Comparison of ENCODE assay signal across 27 cellular contexts in the genomic region with DNA sequence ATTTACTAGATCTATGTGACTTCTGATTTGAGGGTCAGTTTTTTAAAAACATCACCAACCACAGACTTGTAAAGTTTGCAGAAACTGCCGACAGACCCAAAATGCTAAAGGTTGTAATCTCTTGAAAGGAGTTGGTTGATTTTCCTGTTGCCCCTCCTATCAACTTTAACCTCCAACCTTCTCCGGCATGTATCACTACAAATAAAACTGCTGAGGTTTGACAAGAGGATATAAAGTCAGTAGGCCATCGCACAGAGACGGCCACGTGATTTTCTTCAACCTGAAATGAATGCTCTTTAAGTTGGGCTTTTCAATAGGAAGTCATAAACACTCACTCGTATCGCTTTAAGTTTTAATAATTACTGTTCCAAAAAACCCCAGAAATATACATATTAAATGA.
"Had no signal": no experiment of that assay in that cellular context is flagged by ENCODE, and none has a peak within 500 bp of the region (broad histone marks: within the 10 kb centered on the region; RNA-seq: fewer than 3 reads in every experiment).

No MANE protein-coding gene starts in this region.

- H3K27me3 Mint-ChIP-seq: memory B cell; naive B cell; natural killer cell treated with Interleukin-12 subunit alpha and Interleukin-12 subunit beta and Interleukin-15 and Interleukin-18, amount 100 ng/mL, for 72 hours had no signal

- H3K4me3 ChIP-seq: coronary artery, dorsolateral prefrontal cortex, gastroesophageal sphincter, heart left ventricle, hepatocyte, left ventricle myocardium inferior, lung, mucosa of descending colon, psoas muscle, stomach, thyroid gland, vagina had no signal

- H3K9me3 Mint-ChIP-seq: memory B cell; stimulated activated effector memory CD8-positive, alpha-beta T cell treated with anti-CD3 and anti-CD28 coated beads, Interleukin-12 subunit alpha, Interleukin-12 subunit beta, amount 100 ng/mL, for 72 hours had no signal

- H3K4me1 Mint-ChIP-seq: memory B cell; naive B cell; stimulated activated effector memory CD8-positive, alpha-beta T cell treated with anti-CD3 and anti-CD28 coated beads, Interleukin-12 subunit alpha, Interleukin-12 subunit beta, amount 100 ng/mL, for 72 hours had no signal

- H3K36me3 ChIP-seq: thyroid gland, vagina had no signal

- H3K27ac Mint-ChIP-seq: memory B cell; naive B cell; natural killer cell treated with Interleukin-12 subunit alpha and Interleukin-12 subunit beta and Interleukin-15 and Interleukin-18, amount 100 ng/mL, for 72 hours; stimulated activated effector memory CD8-positive, alpha-beta T cell treated with anti-CD3 and anti-CD28 coated beads, Interleukin-12 subunit alpha, Interleukin-12 subunit beta, amount 100 ng/mL, for 72 hours had no signal

- ATAC-seq: esophagus mucosa; foreskin keratinocyte; gastroesophageal sphincter; heart left ventricle; mucosa of descending colon; natural killer cell treated with Interleukin-12 subunit alpha and Interleukin-12 subunit beta and Interleukin-15 and Interleukin-18, amount 100 ng/mL, for 72 hours; psoas muscle; right cardiac atrium; stimulated activated effector memory CD8-positive, alpha-beta T cell treated with anti-CD3 and anti-CD28 coated beads, Interleukin-12 subunit alpha, Interleukin-12 subunit beta, amount 100 ng/mL, for 72 hours had no signal

- H3K27me3 ChIP-seq: dorsolateral prefrontal cortex, foreskin keratinocyte, gastroesophageal sphincter, heart left ventricle, hepatocyte, stomach, thyroid gland, vagina had no signal

- FAIRE-seq: kidney, small intestine had no signal

- H3K4me2 ChIP-seq: hepatocyte had no signal

- DNase-seq: dorsolateral prefrontal cortex; effector CD4-positive, alpha-beta T cell; foreskin keratinocyte; heart left ventricle; kidney; left ventricle myocardium inferior; mucosa of descending colon; naive B cell; psoas muscle; right cardiac atrium; small intestine; stimulated activated CD4-positive, alpha-beta T cell treated with anti-CD3 and anti-CD28 coated beads, Interleukin-15, amount 100 ng/mL, for 24 hours; stimulated activated CD4-positive, alpha-beta T cell treated with anti-CD3 and anti-CD28 coated beads, Interleukin-4, amount 100 ng/mL, for 1 hour; stimulated activated naive CD4-positive, alpha-beta T cell treated with Interleukin-2 at 50 U/mL for 16 hours; stomach; thyroid gland; trophoblast cell had no signal

- H3K4me3 Mint-ChIP-seq: memory B cell; naive B cell; natural killer cell treated with Interleukin-12 subunit alpha and Interleukin-12 subunit beta and Interleukin-15 and Interleukin-18, amount 100 ng/mL, for 72 hours; stimulated activated effector memory CD8-positive, alpha-beta T cell treated with anti-CD3 and anti-CD28 coated beads, Interleukin-12 subunit alpha, Interleukin-12 subunit beta, amount 100 ng/mL, for 72 hours had no signal

- H3K27ac ChIP-seq: coronary artery, dorsolateral prefrontal cortex, epithelial cell of prostate, foreskin keratinocyte, gastroesophageal sphincter, heart left ventricle, hepatocyte, left ventricle myocardium inferior, psoas muscle, stomach, thyroid gland, vagina had no signal

- H3K9me3 ChIP-seq: gastroesophageal sphincter, left ventricle myocardium inferior, mucosa of descending colon, psoas muscle, stomach, thyroid gland, vagina had no signal

- H2AFZ ChIP-seq: hepatocyte had no signal

- H3K36me3 Mint-ChIP-seq: natural killer cell treated with Interleukin-12 subunit alpha and Interleukin-12 subunit beta and Interleukin-15 and Interleukin-18, amount 100 ng/mL, for 72 hours; stimulated activated effector memory CD8-positive, alpha-beta T cell treated with anti-CD3 and anti-CD28 coated beads, Interleukin-12 subunit alpha, Interleukin-12 subunit beta, amount 100 ng/mL, for 72 hours had no signal

- H3K79me2 ChIP-seq: hepatocyte had no signal

- H3K4me1 ChIP-seq: foreskin keratinocyte, gastroesophageal sphincter, psoas muscle, thyroid gland, vagina had no signal
